8 cellular contexts compared by ENCODE assay signal in the genomic region with DNA sequence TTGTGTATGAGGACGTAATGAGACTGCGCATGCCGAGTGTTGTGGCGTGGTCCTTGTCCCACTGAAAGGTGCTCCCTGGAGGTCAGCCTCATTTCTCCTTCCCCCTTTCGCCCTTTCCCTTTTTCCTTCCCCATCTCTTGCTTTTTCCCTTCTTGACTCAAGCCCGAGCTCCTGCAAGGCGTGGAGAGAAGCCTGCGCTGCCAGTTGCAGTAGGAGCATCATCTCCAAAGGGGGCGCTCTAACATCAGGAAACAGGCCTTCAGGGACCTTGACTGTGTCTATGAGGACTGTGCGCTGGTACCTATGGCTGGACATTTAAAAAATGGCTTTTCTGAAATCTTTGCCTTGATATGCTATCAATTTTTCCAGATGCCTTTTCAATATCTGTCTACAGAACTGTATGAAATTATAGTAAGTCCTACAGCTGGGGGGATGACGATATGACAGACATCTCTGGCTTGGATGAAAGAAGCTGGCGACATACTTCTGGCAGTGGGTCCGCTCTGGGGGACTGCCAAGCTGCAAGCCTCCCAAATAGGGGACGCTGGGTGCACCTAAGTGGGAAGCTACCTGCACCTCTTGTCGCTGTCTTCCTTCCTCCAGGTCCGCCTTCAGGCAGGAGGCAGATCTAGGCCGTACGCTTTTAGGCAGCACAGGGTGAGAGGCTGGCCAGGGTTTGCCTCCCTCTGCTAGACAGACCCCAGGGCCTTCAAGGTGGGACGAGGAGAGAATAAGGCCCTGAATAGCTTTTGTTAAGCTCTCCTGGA.
A peak's percentile ranks its signal among the peaks of the same experiment; 100 is the strongest.
DNase-seq lines count a peak whose midpoint lies in the region; ATAC-seq, FAIRE-seq and TF ChIP-seq lines count a peak whose summit lies in the region.

No MANE protein-coding gene starts in this region.

- H3K4me3 ChIP-seq in LNCaP clone FGC (ENCODE audit: low read depth, low read length) (no peak overlapping the region), fibroblast of villous mesenchyme (ENCODE audit: low read depth, low read length) (no peak overlapping the region), pancreas (no peak overlapping the region)

- no peak overlapping the region for H3K27ac Mint-ChIP-seq in activated CD4-positive, alpha-beta T cell treated with anti-CD3 and anti-CD28 coated beads, Interleukin-2, amount 10 ng/mL, durations not matched to agents 24 days and 14 days
- H3K27ac Mint-ChIP-seq in activated CD4-positive, alpha-beta T cell treated with anti-CD3 and anti-CD28 coated beads, Interleukin-2, amount 10 ng/mL, durations not matched to agents 7 days and 5 days: no peak overlapping the region

- POLR2A ChIA-PET in activated CD4-positive, alpha-beta T cell treated with anti-CD3 and anti-CD28 coated beads, Interleukin-2, amount 10 ng/mL, durations not matched to agents 7 days and 5 days (lab: Charles Lee): no interaction called here

- no peak overlapping the region for H3K27ac ChIP-seq in pancreas

- whole genome bisulfite sequencing in pancreas, 2 donors: 48 to 55% methylated on average over 19 of the region's 19 CpGs

- no peaks in the 10 kb centered on the region for H3K27me3 ChIP-seq in pancreas

- H3K4me1 Mint-ChIP-seq in activated CD4-positive, alpha-beta T cell treated with anti-CD3 and anti-CD28 coated beads, Interleukin-2, amount 10 ng/mL, durations not matched to agents 24 days and 14 days: no peaks in the 10 kb centered on the region
- H3K4me1 Mint-ChIP-seq in activated CD4-positive, alpha-beta T cell treated with anti-CD3 and anti-CD28 coated beads, Interleukin-2, amount 10 ng/mL, durations not matched to agents 7 days and 5 days: no peaks in the 10 kb centered on the region

- ATAC-seq in pancreas: peak in 3 of 4 donors; percentile 54 to 75 (median 68)
- ATAC-seq in HG03520 (IDR thresholded peaks at IDR 0.05; ENCODE audit: unreplicated experiment): no peak
- ATAC-seq in GM21390 (IDR thresholded peaks at IDR 0.05; ENCODE audit: unreplicated experiment): no peak

- no peaks in the 10 kb centered on the region for H3K36me3 Mint-ChIP-seq in activated CD4-positive, alpha-beta T cell treated with anti-CD3 and anti-CD28 coated beads, Interleukin-2, amount 10 ng/mL, durations not matched to agents 24 days and 14 days (ENCODE audit: low read depth)
- H3K36me3 Mint-ChIP-seq in activated CD4-positive, alpha-beta T cell treated with anti-CD3 and anti-CD28 coated beads, Interleukin-2, amount 10 ng/mL, durations not matched to agents 7 days and 5 days (ENCODE audit: low read depth): no peaks in the 10 kb centered on the region

- no peaks in the 10 kb centered on the region for H3K9me3 ChIP-seq in pancreas

- CTCF ChIA-PET in activated CD4-positive, alpha-beta T cell treated with anti-CD3 and anti-CD28 coated beads, Interleukin-2, amount 10 ng/mL, durations not matched to agents 7 days and 5 days (lab: Charles Lee): interaction anchor here (1.4 kb wide), 1 partner anchor 245 kb away, joined by 3 read pairs; no protein-coding TSS in a partner anchor

- H3K36me3 ChIP-seq in pancreas: no peaks in the 10 kb centered on the region

- intact Hi-C loops in activated CD4-positive, alpha-beta T cell treated with anti-CD3 and anti-CD28 coated beads, Interleukin-2, amount 10 ng/mL, durations not matched to agents 24 days and 14 days (cut with micrococcal nuclease): no loop called here
- intact Hi-C loops in pancreas (cut with DNase I): no loop called here

- peak; percentile 67 for DNase-seq in activated CD4-positive, alpha-beta T cell treated with anti-CD3 and anti-CD28 coated beads, Interleukin-2, amount 10 ng/mL, durations not matched to agents 24 days and 14 days
- no peak for DNase-seq in activated CD4-positive, alpha-beta T cell treated with anti-CD3 and anti-CD28 coated beads, Interleukin-2, amount 10 ng/mL, durations not matched to agents 7 days and 5 days
- DNase-seq in LNCaP clone FGC (ENCODE audit: low read depth): no peak
- DNase-seq in RPMI7951 (ENCODE audit: low read depth): peak; percentile 26
- DNase-seq in fibroblast of villous mesenchyme (ENCODE audit: low read depth): peak; percentile 44
- DNase-seq in pancreas: peak in 1 of 6 donors; percentile 19

- no peaks in the 10 kb centered on the region for H3K27me3 Mint-ChIP-seq in activated CD4-positive, alpha-beta T cell treated with anti-CD3 and anti-CD28 coated beads, Interleukin-2, amount 10 ng/mL, durations not matched to agents 24 days and 14 days
- no peaks in the 10 kb centered on the region for H3K27me3 Mint-ChIP-seq in activated CD4-positive, alpha-beta T cell treated with anti-CD3 and anti-CD28 coated beads, Interleukin-2, amount 10 ng/mL, durations not matched to agents 7 days and 5 days

- TF ChIP-seq CTCF in LNCaP clone FGC (IDR thresholded peaks at IDR 0.05; ENCODE audit: control insufficient read depth, extremely low read depth, insufficient read depth) (peak; percentile 97), fibroblast of villous mesenchyme (IDR thresholded peaks at IDR 0.05; ENCODE audit: insufficient read depth, low read depth, low read length) (peak; percentile 79), pancreas (IDR thresholded peaks at IDR 0.05) (peak in 2 of 4 donors; percentile 26 to 42)

- H3K4me1 ChIP-seq in pancreas: no peaks in the 10 kb centered on the region

- H3K9me3 Mint-ChIP-seq in activated CD4-positive, alpha-beta T cell treated with anti-CD3 and anti-CD28 coated beads, Interleukin-2, amount 10 ng/mL, durations not matched to agents 24 days and 14 days: no peaks in the 10 kb centered on the region
- no peaks in the 10 kb centered on the region for H3K9me3 Mint-ChIP-seq in activated CD4-positive, alpha-beta T cell treated with anti-CD3 and anti-CD28 coated beads, Interleukin-2, amount 10 ng/mL, durations not matched to agents 7 days and 5 days

- no peak overlapping the region for H3K4me3 Mint-ChIP-seq in activated CD4-positive, alpha-beta T cell treated with anti-CD3 and anti-CD28 coated beads, Interleukin-2, amount 10 ng/mL, durations not matched to agents 24 days and 14 days
- no peak overlapping the region for H3K4me3 Mint-ChIP-seq in activated CD4-positive, alpha-beta T cell treated with anti-CD3 and anti-CD28 coated beads, Interleukin-2, amount 10 ng/mL, durations not matched to agents 7 days and 5 days

- FAIRE-seq in pancreas (lab: Jason Lieb, UNC): no peak

Comparison
In these comparisons a context has a peak if more than half of its experiments do, and no peak if none do; other contexts are left out.
1. DNase-seq: peak in activated CD4-positive, alpha-beta T cell treated with anti-CD3 and anti-CD28 coated beads, Interleukin-2, amount 10 ng/mL, durations not matched to agents 24 days and 14 days (single experiment), RPMI7951 (single experiment) and fibroblast of villous mesenchyme (single experiment); none in activated CD4-positive, alpha-beta T cell treated with anti-CD3 and anti-CD28 coated beads, Interleukin-2, amount 10 ng/mL, durations not matched to agents 7 days and 5 days (single experiment) and LNCaP clone FGC (single experiment).
2. ATAC-seq: peak in pancreas (3 of 4); none in HG03520 (single experiment) and GM21390 (single experiment).